Comparison of ENCODE assay signal across 17 cellular contexts in genomic region chr7:41491313-41491712, GRCh38.
DNase-seq lines count a peak whose midpoint lies in the region; ATAC-seq and TF ChIP-seq lines count a peak whose summit lies in the region.
"Had no signal": no experiment of that assay in that cellular context is flagged by ENCODE, and none has a peak within 500 bp of the region (broad histone marks: within the 10 kb centered on the region; RNA-seq: fewer than 3 reads in every experiment).

No MANE protein-coding gene starts in this region.

- no peaks in the 10 kb centered on the region for H3K79me2 ChIP-seq in GM23338 (replicated peaks; ENCODE audit: insufficient read depth)
- no peaks in the 10 kb centered on the region for H3K79me2 ChIP-seq in PC-3 (ENCODE audit: low read length)
- H3K79me2 ChIP-seq in fibroblast of lung (ENCODE audit: control insufficient read depth, insufficient read depth, low read length): no peaks in the 10 kb centered on the region

- WGBS in mesenchymal stem cell: 60% methylated on average over 3 of the region's 5 CpGs

- H3K79me1 ChIP-seq in mesenchymal stem cell (replicated peaks; ENCODE audit: low read length, poor library complexity, severe bottlenecking): no peaks in the 10 kb centered on the region

- H2BK5ac ChIP-seq in mesenchymal stem cell (ENCODE audit: low read depth, low read length, poor library complexity, severe bottlenecking): no peak overlapping the region

- H3K9me3 ChIP-seq in PC-3 (ENCODE audit: low read length) (no peaks in the 10 kb centered on the region), fibroblast of lung (ENCODE audit: control insufficient read depth, insufficient read depth, low read depth, low read length) (no peaks in the 10 kb centered on the region), mesenchymal stem cell (ENCODE audit: control insufficient read depth, low read length) (no peaks in the 10 kb centered on the region)
- H3K9me3 ChIP-seq: Caco-2, SJSA1 had no signal

- no TSS peak for BruUV-seq in PC-3 (replicated peaks; lab: Mats Ljungman, UMichigan)

- H4K8ac ChIP-seq in mesenchymal stem cell (ENCODE audit: low read length): peak overlapping the region; percentile 47

- H3K4me3 ChIP-seq in GM23338 (no peak overlapping the region), PC-3 (ENCODE audit: low read length) (no peak overlapping the region), fibroblast of lung (replicated peaks in 1 of 4; ENCODE audit: control extremely low read depth in 1 of 4, insufficient read depth in 1 of 4, low read depth in 3 of 4, low read length in 4 of 4) (no peak overlapping the region), mesenchymal stem cell (ENCODE audit: insufficient read depth in 1 of 2, low read depth in 1 of 2, low read length in 2 of 2) (no peak overlapping the region)
- H3K4me3 ChIP-seq: SJSA1 had no signal

- H3F3A ChIP-seq in GM23338 (replicated peaks; ENCODE audit: low read depth) (no peaks in the 10 kb centered on the region), PC-3 (ENCODE audit: low read length, unreplicated experiment) (no peaks in the 10 kb centered on the region)

- H2AFZ ChIP-seq in GM23338 (peak overlapping the region; percentile 76), PC-3 (ENCODE audit: low read length) (peak overlapping the region; percentile 55; the same call in 1 of the 2 replicates), fibroblast of lung (ENCODE audit: low read length) (peak overlapping the region; percentile 19), mesenchymal stem cell (ENCODE audit: low read depth, low read length) (no peak overlapping the region)

- H4K20me1 ChIP-seq in GM23338 (replicated peaks; ENCODE audit: insufficient read depth): no peaks in the 10 kb centered on the region
- H4K20me1 ChIP-seq in PC-3 (ENCODE audit: low read length): no peaks in the 10 kb centered on the region
- no peaks in the 10 kb centered on the region for H4K20me1 ChIP-seq in fibroblast of lung (ENCODE audit: control insufficient read depth, extremely low read depth, insufficient read depth, low read length)

- no peak for TF ChIP-seq CTCF in GM23338 (conservative IDR thresholded peaks at IDR 0.05; ENCODE audit: low read depth in 2 of 2)
- no peak for TF ChIP-seq CTCF in PC-3 (conservative IDR thresholded peaks at IDR 0.05; ENCODE audit: low read depth, low read length)
- TF ChIP-seq CTCF in fibroblast of lung (conservative IDR thresholded peaks at IDR 0.05 in 1 of 2, IDR thresholded peaks at IDR 0.05 in 1 of 2; ENCODE audit: low read depth in 1 of 2, low read length in 2 of 2): no peak

- no peak for ATAC-seq in GM23338
- ATAC-seq in PC-3: no peak; the same call in 1 of the 2 replicates
- ATAC-seq in HG03457 (IDR thresholded peaks at IDR 0.05; ENCODE audit: unreplicated experiment): no peak

- no peak overlapping the region for H3K4me3 Mint-ChIP-seq in GM23338
- H3K4me3 Mint-ChIP-seq: CD4-positive, CD25-positive, alpha-beta regulatory T cell had no signal

- H2BK15ac ChIP-seq in mesenchymal stem cell (ENCODE audit: low read depth, poor library complexity, severe bottlenecking): no peak overlapping the region

- no peak overlapping the region for H3K4me2 ChIP-seq in GM23338
- H3K4me2 ChIP-seq in PC-3 (ENCODE audit: low read length): no peak overlapping the region
- peak overlapping the region; percentile 11 for H3K4me2 ChIP-seq in fibroblast of lung (ENCODE audit: extremely low read depth, insufficient read depth, low read length)
- no peak overlapping the region for H3K4me2 ChIP-seq in mesenchymal stem cell (ENCODE audit: low read length, poor library complexity, severe bottlenecking)

- no peaks in the 10 kb centered on the region for H3K9me2 ChIP-seq in GM23338 (ENCODE audit: insufficient read depth)
- 0 out of 2 replicates have a peak, but pooled peaks cover 4% of the 10 kb centered on the region for H3K9me2 ChIP-seq in PC-3 (replicated peaks; ENCODE audit: low read length)

- intact Hi-C loops in PC-3 (cut with micrococcal nuclease): no loop called here

- H3K4me1 ChIP-seq in GM23338 (ENCODE audit: insufficient read depth) (no peaks in the 10 kb centered on the region), PC-3 (ENCODE audit: insufficient read depth, low read length) (no peaks in the 10 kb centered on the region), fibroblast of lung (ENCODE audit: control insufficient read depth, extremely low read depth, insufficient read depth, low read length) (peaks cover 4% of the 10 kb centered on the region), mesenchymal stem cell (ENCODE audit: control insufficient read depth, insufficient read depth, low read depth, low read length) (no peaks in the 10 kb centered on the region)
- H3K4me1 ChIP-seq: Caco-2 had no signal

- no peak overlapping the region for H4K91ac ChIP-seq in mesenchymal stem cell (ENCODE audit: low read length)

- CTCF ChIA-PET in PC-3 (lab: Charles Lee): no interaction called here

- no peaks in the 10 kb centered on the region for H3K27me3 ChIP-seq in GM23338 (ENCODE audit: insufficient read depth)
- H3K27me3 ChIP-seq in PC-3 (ENCODE audit: low read length): no peaks in the 10 kb centered on the region
- H3K27me3 ChIP-seq in fibroblast of lung (ENCODE audit: control insufficient read depth, insufficient read depth, low read length): no peaks in the 10 kb centered on the region
- H3K27me3 ChIP-seq in mesenchymal stem cell (ENCODE audit: control insufficient read depth in 1 of 2, insufficient read depth in 1 of 2, low read length in 2 of 2): peaks cover 0 to 4% of the 10 kb centered on the region in 2 experiments
- H3K27me3 ChIP-seq: SJSA1 had no signal

- no peak overlapping the region for H2BK120ac ChIP-seq in mesenchymal stem cell (ENCODE audit: low read depth, low read length)

- H3K4ac ChIP-seq in mesenchymal stem cell (ENCODE audit: low read depth in 1 of 2, low read length in 2 of 2): peak overlapping the region in 1 of 2 experiments; percentile 15

- H3K23ac ChIP-seq in mesenchymal stem cell (ENCODE audit: low read length in 2 of 2): no peak overlapping the region

- H3K27ac Mint-ChIP-seq in GM23338: no peak overlapping the region
- H3K27ac Mint-ChIP-seq: CD4-positive, CD25-positive, alpha-beta regulatory T cell had no signal

- no peaks in the 10 kb centered on the region for H3K9me3 Mint-ChIP-seq in GM23338

- peaks cover 2% of the 10 kb centered on the region for H3K27me3 Mint-ChIP-seq in GM23338 (ENCODE audit: insufficient read depth, low read depth, poor library complexity)
- H3K27me3 Mint-ChIP-seq: CD4-positive, CD25-positive, alpha-beta regulatory T cell had no signal

- H2AK5ac ChIP-seq in mesenchymal stem cell (ENCODE audit: low read length, severe bottlenecking): no peak overlapping the region

- H3K14ac ChIP-seq in mesenchymal stem cell (ENCODE audit: low read length in 2 of 2): no peak overlapping the region

- DNase-seq in GM23338 (ENCODE audit: low spot score) (no peak), PC-3 (peak; percentile 22), fibroblast of lung (ENCODE audit: low read depth in 2 of 2) (peak; percentile 31 to 72), mesenchymal stem cell (peak; percentile 50), AML-193 (lab: John Stamatoyannopoulos, UW) (no peak), NCI-H82 (lab: John Stamatoyannopoulos, UW) (no peak)
- DNase-seq: Caco-2; CD4-positive, CD25-positive, alpha-beta regulatory T cell; DMS53; HCEC 1CT; NCI-H1436; NCI-H2171; NCI-H446; NK-92 treated with Interleukin-12 subunit alpha and Interleukin-12 subunit beta, amount 100 ng/mL, for 24 hours; OCI-M1 had no signal

- POLR2A ChIA-PET in PC-3 (lab: Charles Lee; ENCODE audit: unreplicated experiment): no interaction called here

- no peak overlapping the region for H3K9ac ChIP-seq in PC-3 (ENCODE audit: low read length)
- no peak overlapping the region for H3K9ac ChIP-seq in fibroblast of lung (ENCODE audit: insufficient read depth, low read length)
- H3K9ac ChIP-seq in mesenchymal stem cell (ENCODE audit: low read length): no peak overlapping the region

- no peaks in the 10 kb centered on the region for H3K36me3 ChIP-seq in GM23338 (ENCODE audit: insufficient read depth)
- H3K36me3 ChIP-seq in PC-3 (ENCODE audit: low read depth, low read length): no peaks in the 10 kb centered on the region
- no peaks in the 10 kb centered on the region for H3K36me3 ChIP-seq in fibroblast of lung (ENCODE audit: control insufficient read depth, insufficient read depth, low read length)
- no peaks in the 10 kb centered on the region for H3K36me3 ChIP-seq in mesenchymal stem cell (ENCODE audit: control insufficient read depth in 1 of 2, insufficient read depth in 2 of 2, low read depth in 1 of 2, low read length in 2 of 2)
- H3K36me3 ChIP-seq: SJSA1 had no signal

- H3K36me3 Mint-ChIP-seq in GM23338 (ENCODE audit: low read depth): no peaks in the 10 kb centered on the region
- H3K36me3 Mint-ChIP-seq: CD4-positive, CD25-positive, alpha-beta regulatory T cell had no signal

- no peaks in the 10 kb centered on the region for H3K4me1 Mint-ChIP-seq in GM23338
- H3K4me1 Mint-ChIP-seq: CD4-positive, CD25-positive, alpha-beta regulatory T cell had no signal

- H3K27ac ChIP-seq in GM23338 (ENCODE audit: low read depth) (no peak overlapping the region), PC-3 (ENCODE audit: low read length) (no peak overlapping the region), fibroblast of lung (ENCODE audit: insufficient read depth, low read length) (no peak overlapping the region), mesenchymal stem cell (ENCODE audit: low read length, poor library complexity, severe bottlenecking) (no peak overlapping the region)
- H3K27ac ChIP-seq: SJSA1 had no signal

- H2BK12ac ChIP-seq in mesenchymal stem cell (ENCODE audit: low read length in 2 of 2): peak overlapping the region in 1 of 2 experiments; percentile 40

- no peak overlapping the region for H3K18ac ChIP-seq in mesenchymal stem cell (ENCODE audit: low read depth in 1 of 2, low read length in 2 of 2)

TF ChIP-seq in GM23338, 12 proteins besides CTCF, POLR2A, EP300 and RAD21:
- TF ChIP-seq ZNF331 (CRISPR knock-in tag; IDR thresholded peaks at IDR 0.05; ENCODE audit: low read depth): no peak

Comparison
In these comparisons a context has a peak if more than half of its experiments do, and no peak if none do; other contexts are left out.
1. DNase-seq: peak in PC-3 (single experiment), fibroblast of lung (2 of 2) and mesenchymal stem cell (single experiment); none in GM23338 (single experiment), AML-193 (0 of 2) and NCI-H82 (single experiment).